8 cellular contexts compared by ENCODE assay signal in the genomic region with DNA sequence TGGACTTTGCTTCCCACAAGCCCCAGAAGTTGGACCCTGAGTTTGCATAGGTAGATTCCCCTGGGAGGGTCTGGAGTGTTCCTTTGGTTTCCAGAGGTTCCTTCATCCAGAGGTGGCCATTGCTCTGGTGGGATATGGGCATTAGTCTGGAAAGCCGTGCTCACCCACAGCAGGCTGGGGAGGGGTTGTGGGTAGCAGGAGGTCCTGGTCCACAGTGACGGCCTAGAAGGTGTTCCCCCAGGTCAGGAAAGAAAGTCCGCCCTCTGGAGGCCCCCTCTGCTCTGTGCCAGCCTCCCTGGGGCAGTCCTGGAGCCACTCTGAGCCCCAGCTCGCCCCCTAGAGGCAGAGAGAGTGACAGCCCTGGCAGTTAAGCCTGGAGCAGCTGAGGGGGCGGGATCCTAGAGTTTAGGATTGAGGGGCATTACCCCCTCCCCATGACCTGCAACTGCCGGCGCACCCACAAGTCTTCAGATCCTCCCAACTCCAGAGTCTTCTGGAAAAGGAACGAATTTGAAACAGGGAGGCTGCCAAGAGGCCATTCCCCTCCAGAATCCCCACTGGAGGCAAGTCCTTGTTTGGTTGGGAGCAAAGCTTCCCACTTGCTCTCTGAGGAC. TPM values are rescaled to one million over a fixed set of nuclear protein-coding genes. Genes with fewer than 3 reads are reported as not detected.
DNase-seq lines count a peak whose midpoint lies in the region; ATAC-seq, FAIRE-seq and TF ChIP-seq lines count a peak whose summit lies in the region.

No MANE protein-coding gene starts in this region.

- H3K9me3 ChIP-seq in CD4-positive, CD25-positive, alpha-beta regulatory T cell (ENCODE audit: control insufficient read depth in 2 of 2, low read length in 2 of 2): no peaks in the 10 kb centered on the region

- peak; percentile 12 to 44 (median 15) for DNase-seq in CD4-positive, CD25-positive, alpha-beta regulatory T cell
- DNase-seq in GM19238 (ENCODE audit: insufficient read length, low spot score): peak; percentile 91
- peak; percentile 60 for DNase-seq in RCC 7860 (ENCODE audit: low spot score)
- DNase-seq in activated T-helper 1 cell treated with Interleukin-2 at 50 U/mL for 16 hours (ENCODE audit: low read depth): peak; percentile 23
- DNase-seq in foreskin fibroblast: peak; percentile 23 to 69
- DNase-seq in osteocyte (ENCODE audit: extremely low spot score, unreplicated experiment): no peak
- DNase-seq in type B pancreatic cell (ENCODE audit: extremely low spot score, unreplicated experiment): no peak

- no peak overlapping the region for H3K27ac ChIP-seq in CD4-positive, CD25-positive, alpha-beta regulatory T cell (ENCODE audit: insufficient read depth, low read length, poor library complexity, severe bottlenecking)

- H3K36me3 ChIP-seq in CD4-positive, CD25-positive, alpha-beta regulatory T cell (ENCODE audit: control insufficient read depth, insufficient read depth, low read length): no peaks in the 10 kb centered on the region

- TF ChIP-seq CTCF in foreskin fibroblast (IDR thresholded peaks at IDR 0.05; ENCODE audit: low read depth, low read length): peak; percentile 92
- TF ChIP-seq CTCF in osteocyte (IDR thresholded peaks at IDR 0.05): peak; percentile 72
- TF ChIP-seq CTCF in type B pancreatic cell (conservative IDR thresholded peaks at IDR 0.05): peak; percentile 84

- no peaks in the 10 kb centered on the region for H3K4me1 Mint-ChIP-seq in CD4-positive, CD25-positive, alpha-beta regulatory T cell
- H3K4me1 Mint-ChIP-seq in osteocyte (ENCODE audit: unreplicated experiment) (peaks cover 28% of the 10 kb centered on the region), type B pancreatic cell (ENCODE audit: unreplicated experiment) (no peaks in the 10 kb centered on the region)

- no peaks in the 10 kb centered on the region for H3K4me1 ChIP-seq in CD4-positive, CD25-positive, alpha-beta regulatory T cell (ENCODE audit: control insufficient read depth, insufficient read depth, low read length, poor library complexity, severe bottlenecking)

- no peak overlapping the region for H3K4me3 Mint-ChIP-seq in CD4-positive, CD25-positive, alpha-beta regulatory T cell
- H3K4me3 Mint-ChIP-seq in osteocyte (ENCODE audit: unreplicated experiment): no peak overlapping the region
- H3K4me3 Mint-ChIP-seq in type B pancreatic cell: no peak overlapping the region

- no peaks in the 10 kb centered on the region for H3K36me3 Mint-ChIP-seq in CD4-positive, CD25-positive, alpha-beta regulatory T cell
- peaks cover 36% of the 10 kb centered on the region for H3K36me3 Mint-ChIP-seq in osteocyte (ENCODE audit: unreplicated experiment)
- peaks cover 7% of the 10 kb centered on the region for H3K36me3 Mint-ChIP-seq in type B pancreatic cell

- peak; percentile 68 to 75 for ATAC-seq in CD4-positive, CD25-positive, alpha-beta regulatory T cell (ENCODE audit: low read depth in 2 of 2)
- ATAC-seq in HG03354 (IDR thresholded peaks at IDR 0.05; ENCODE audit: poor library complexity, severe bottlenecking, unreplicated experiment): peak; percentile 94

- no peak overlapping the region for H3K27ac Mint-ChIP-seq in CD4-positive, CD25-positive, alpha-beta regulatory T cell
- H3K27ac Mint-ChIP-seq in osteocyte (ENCODE audit: unreplicated experiment): no peak overlapping the region
- no peak overlapping the region for H3K27ac Mint-ChIP-seq in type B pancreatic cell

- H3K4me3 ChIP-seq in CD4-positive, CD25-positive, alpha-beta regulatory T cell (ENCODE audit: low read depth, low read length): no peak overlapping the region
- H3K4me3 ChIP-seq in foreskin fibroblast (ENCODE audit: low read depth in 1 of 2, low read length in 2 of 2): no peak overlapping the region

- no peak for FAIRE-seq in RCC 7860 (lab: Jason Lieb, UNC)

- H3K9me3 Mint-ChIP-seq in CD4-positive, CD25-positive, alpha-beta regulatory T cell: peaks cover 0 to 3% (median 0%) of the 10 kb centered on the region in 7 donors
- H3K9me3 Mint-ChIP-seq in osteocyte (ENCODE audit: unreplicated experiment) (no peaks in the 10 kb centered on the region), type B pancreatic cell (no peaks in the 10 kb centered on the region)

- no peaks in the 10 kb centered on the region for H3K27me3 ChIP-seq in CD4-positive, CD25-positive, alpha-beta regulatory T cell (ENCODE audit: control insufficient read depth, insufficient read depth, low read length)

- no peaks in the 10 kb centered on the region for H3K27me3 Mint-ChIP-seq in CD4-positive, CD25-positive, alpha-beta regulatory T cell
- no peaks in the 10 kb centered on the region for H3K27me3 Mint-ChIP-seq in osteocyte (ENCODE audit: unreplicated experiment)
- H3K27me3 Mint-ChIP-seq in type B pancreatic cell: no peaks in the 10 kb centered on the region

RNA-seq across cellular contexts. Expression of a gene that starts 36.8 kb away (rescaled TPM):
- 2.4 TPM for total RNA-seq in CD4-positive, CD25-positive, alpha-beta regulatory T cell
- polyA plus RNA-seq in CD4-positive, CD25-positive, alpha-beta regulatory T cell: not detected
- total RNA-seq in osteocyte (110 and 118 TPM in 2 replicates), type B pancreatic cell (ENCODE audit: low replicate concordance) (96.5 and 101 TPM in 2 replicates)

Comparison
In these comparisons a context has a peak if more than half of its experiments do, and no peak if none do; other contexts are left out.
1. DNase-seq: peak in CD4-positive, CD25-positive, alpha-beta regulatory T cell (3 of 3), GM19238 (single experiment), RCC 7860 (single experiment), activated T-helper 1 cell treated with Interleukin-2 at 50 U/mL for 16 hours (single experiment) and foreskin fibroblast (2 of 2); none in osteocyte (single experiment) and type B pancreatic cell (single experiment).
2. RNA of a gene that starts 36.8 kb away (total RNA-seq): 110 to 118 TPM in osteocyte and 96.5 to 101 TPM in type B pancreatic cell; 2.4 TPM in CD4-positive, CD25-positive, alpha-beta regulatory T cell (single experiment); every median in the first group is over 10 times any median in the second.
3. Peak in every context shown above with its lines, with median percentiles within 50 percentile points of each other: CTCF ChIP-seq.